21 cellular contexts compared by ENCODE assay signal in the genomic region with DNA sequence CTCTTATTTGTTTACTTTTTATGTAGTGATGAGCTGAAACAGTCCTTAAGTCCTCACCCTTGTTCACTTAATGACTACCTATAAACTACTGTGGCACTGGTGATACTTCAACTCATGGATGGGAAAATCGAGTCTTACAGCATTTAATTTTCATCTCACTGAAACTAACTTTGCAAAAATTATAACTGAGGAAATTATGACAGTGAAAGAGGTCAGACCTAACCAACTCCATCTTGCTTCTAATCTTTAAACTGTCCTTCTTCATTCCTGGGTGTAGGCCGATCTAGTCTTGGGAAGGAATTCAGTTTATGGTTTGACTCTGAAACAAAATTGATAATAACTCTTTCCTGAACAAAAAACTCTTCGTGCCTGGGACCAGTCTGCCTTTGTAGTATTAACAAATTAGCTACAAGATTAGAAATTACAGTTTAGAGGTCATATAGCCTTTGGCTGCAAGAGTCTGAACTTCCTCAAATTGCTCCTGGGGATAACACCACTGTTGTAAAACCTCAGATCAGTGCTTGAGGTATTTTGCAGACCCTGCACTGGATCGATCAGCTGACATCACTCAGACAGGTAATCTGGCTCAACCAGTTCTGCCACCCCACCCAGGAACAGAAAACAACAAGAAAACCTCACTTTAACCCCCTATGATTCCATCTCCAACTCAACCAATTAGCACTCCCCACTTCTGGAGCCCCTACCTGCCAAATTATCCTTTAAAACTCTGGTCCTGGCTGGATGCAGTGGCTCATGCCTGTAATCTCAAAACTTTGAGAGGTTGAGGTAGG.
A peak's percentile ranks its signal among the peaks of the same experiment; 100 is the strongest.
DNase-seq lines count a peak whose midpoint lies in the region; ATAC-seq, FAIRE-seq and TF ChIP-seq lines count a peak whose summit lies in the region.
"Had no signal": no experiment of that assay in that cellular context is flagged by ENCODE, and none has a peak within 500 bp of the region (broad histone marks: within the 10 kb centered on the region; RNA-seq: fewer than 3 reads in every experiment).

No MANE protein-coding gene starts in this region.

- FAIRE-seq in H1 (lab: Jason Lieb, UNC) = peak; percentile 19
- FAIRE-seq: HTR-8/SVneo, small intestine had no signal

- H3K79me1 ChIP-seq in H1 (ENCODE audit: low read depth, low read length) = no peaks in the 10 kb centered on the region

- H3K4ac ChIP-seq in H1 (replicated peaks; ENCODE audit: insufficient read length, low read depth, low read length) = no peak overlapping the region

- H3K27ac Mint-ChIP-seq in effector memory CD8-positive, alpha-beta T cell = no peak overlapping the region
- H3K27ac Mint-ChIP-seq: natural killer cell treated with Interleukin-12 subunit alpha and Interleukin-12 subunit beta and Interleukin-15 and Interleukin-18, amount 100 ng/mL, for 72 hours had no signal

- TF ChIP-seq CTCF in H1 (IDR thresholded peaks at IDR 0.05; ENCODE audit: control extremely low read depth in 1 of 3, insufficient read depth in 1 of 3, low read depth in 1 of 3, low read length in 3 of 3) (no peak), smooth muscle cell (IDR thresholded peaks at IDR 0.05; ENCODE audit: borderline replicate concordance, insufficient read depth, poor library complexity, severe bottlenecking) (no peak), right atrium auricular region (IDR thresholded peaks at IDR 0.05) (no peak)

- no peak overlapping the region for H3K23ac ChIP-seq in H1 (ENCODE audit: insufficient read length)

- H2BK12ac ChIP-seq in H1 (ENCODE audit: low read depth, low read length) = no peak overlapping the region

- no peak overlapping the region for H4K91ac ChIP-seq in H1 (replicated peaks; ENCODE audit: insufficient read length, low read length)

- no peaks in the 10 kb centered on the region for H3F3A ChIP-seq in smooth muscle cell (ENCODE audit: low read depth)

- H3K9ac ChIP-seq in H1 (replicated peaks in 1 of 4; ENCODE audit: extremely low read depth in 1 of 4, low read depth in 3 of 4, low read length in 3 of 4) = no peak overlapping the region
- peak overlapping the region; percentile 80 for H3K9ac ChIP-seq in smooth muscle cell (ENCODE audit: low read depth)

- no peak overlapping the region for H2BK5ac ChIP-seq in H1 (ENCODE audit: low read depth, low read length)

- no peak for TF ChIP-seq EP300 in H1 (IDR thresholded peaks at IDR 0.05; ENCODE audit: borderline replicate concordance in 1 of 2, low read depth in 2 of 2, low read length in 2 of 2)

- DNase-seq in DMS153 (lab: John Stamatoyannopoulos, UW) = peak; percentile 0
- no peak for DNase-seq in DMS153 treated with DMSO at 0.1 percent for 48 hours (lab: John Stamatoyannopoulos, UW; ENCODE audit: unreplicated experiment)
- peak; percentile 68 for DNase-seq in NCI-H748 (lab: John Stamatoyannopoulos, UW; ENCODE audit: unreplicated experiment)
- DNase-seq in H1 (ENCODE audit: low read depth in 1 of 2, low spot score in 2 of 2) = no peak
- DNase-seq in smooth muscle cell (lab: John Stamatoyannopoulos, UW; ENCODE audit: unreplicated experiment) = no peak
- no peak for DNase-seq in effector memory CD8-positive, alpha-beta T cell
- DNase-seq in activated CD4-positive, CD25-positive, alpha-beta regulatory T cell (lab: John Stamatoyannopoulos, UW) = no peak
- DNase-seq in right atrium auricular region (ENCODE audit: low spot score) = no peak
- DNase-seq: activated CD4-positive, alpha-beta T cell treated with anti-CD3 and anti-CD28 coated beads for 48 hours; amygdala; BE2C; effector CD4-positive, alpha-beta T cell; heart left ventricle; NCI-H187; NCI-H446; SJCRH30; small intestine; stimulated activated CD4-positive, alpha-beta T cell treated with anti-CD3 and anti-CD28 coated beads, Interleukin-4, amount 100 ng/mL, for 24 hours had no signal

- H3K14ac ChIP-seq in H1 (ENCODE audit: insufficient read length) = no peak overlapping the region

- CTCF ChIA-PET in H1 (lab: Charles Lee; ENCODE audit: partially characterized antibody) = interaction anchor here (1.5 kb wide), 1 partner anchor 87 kb away, joined by 3 read pairs; no protein-coding TSS in a partner anchor

- no peaks in the 10 kb centered on the region for H3K79me2 ChIP-seq in H1 (ENCODE audit: control insufficient read depth in 1 of 2, insufficient read depth in 2 of 2, low read length in 2 of 2)
- no peaks in the 10 kb centered on the region for H3K79me2 ChIP-seq in smooth muscle cell (ENCODE audit: low read depth)

- no peak overlapping the region; a peak in 1 of 4 replicates for H3K4me2 ChIP-seq in H1 (ENCODE audit: insufficient read depth in 1 of 2, low read depth in 2 of 2, low read length in 2 of 2)
- no peak overlapping the region for H3K4me2 ChIP-seq in smooth muscle cell

- H3K4me1 ChIP-seq in H1 (replicated peaks in 1 of 4; ENCODE audit: control insufficient read depth in 3 of 4, insufficient read depth in 4 of 4, low read length in 3 of 4) = peaks cover 0 to 2% (median 0%) of the 10 kb centered on the region in 4 experiments; a peak in 1 of 7 replicates
- peaks cover 10% of the 10 kb centered on the region for H3K4me1 ChIP-seq in smooth muscle cell (ENCODE audit: low read depth)
- H3K4me1 ChIP-seq in right atrium auricular region = no peaks in the 10 kb centered on the region
- H3K4me1 ChIP-seq: BE2C, heart left ventricle, SJCRH30 had no signal

- TF ChIP-seq POLR2A in H1 (IDR thresholded peaks at IDR 0.05; ENCODE audit: control extremely low read depth in 1 of 2, low read depth in 2 of 2, low read length in 2 of 2) = no peak

- no peak overlapping the region for H3K18ac ChIP-seq in H1 (ENCODE audit: extremely low read depth, low read length)

- ATAC-seq in effector memory CD8-positive, alpha-beta T cell (replicated peaks) = no peak
- ATAC-seq: heart left ventricle; natural killer cell treated with Interleukin-12 subunit alpha and Interleukin-12 subunit beta and Interleukin-15 and Interleukin-18, amount 100 ng/mL, for 72 hours had no signal

- TF ChIP-seq RAD21 in H1 (IDR thresholded peaks at IDR 0.05 in 1 of 2, conservative IDR thresholded peaks at IDR 0.05 in 1 of 2; ENCODE audit: low read depth in 2 of 2, low read length in 2 of 2) = no peak

- H3K56ac ChIP-seq in H1 (replicated peaks; ENCODE audit: insufficient read length, low read depth, low read length) = no peak overlapping the region

- H3K27me3 ChIP-seq in H1 (replicated peaks in 1 of 4; ENCODE audit: control insufficient read depth in 3 of 4, extremely low read depth in 1 of 4, insufficient read depth in 3 of 4, low read length in 3 of 4) (no peaks in the 10 kb centered on the region), smooth muscle cell (ENCODE audit: low read depth) (no peaks in the 10 kb centered on the region), right atrium auricular region (no peaks in the 10 kb centered on the region)
- H3K27me3 ChIP-seq: BE2C, heart left ventricle, SJCRH30 had no signal

- H3K23me2 ChIP-seq in H1 (ENCODE audit: low read depth, low read length) = no peaks in the 10 kb centered on the region

- peaks cover 0 to 3% of the 10 kb centered on the region in 2 donors for H3K9me3 Mint-ChIP-seq in effector memory CD8-positive, alpha-beta T cell

- H3K4me3 Mint-ChIP-seq in effector memory CD8-positive, alpha-beta T cell = no peak overlapping the region
- H3K4me3 Mint-ChIP-seq: natural killer cell treated with Interleukin-12 subunit alpha and Interleukin-12 subunit beta and Interleukin-15 and Interleukin-18, amount 100 ng/mL, for 72 hours had no signal

- H2AK5ac ChIP-seq in H1 (ENCODE audit: low read depth, low read length) = no peak overlapping the region

- H3K4me1 Mint-ChIP-seq in effector memory CD8-positive, alpha-beta T cell (ENCODE audit: low read depth in 2 of 2) = no peaks in the 10 kb centered on the region

- H4K8ac ChIP-seq in H1 (ENCODE audit: extremely low read depth, insufficient read depth, low read length) = no peak overlapping the region

- H2BK20ac ChIP-seq in H1 (ENCODE audit: low read length) = no peak overlapping the region

- WGBS in H1 (ENCODE audit: extremely low coverage in 1 of 2, insufficient coverage in 1 of 2, insufficient read length in 1 of 2, insufficient replicate concordance in 2 of 2, low coverage in 1 of 2, low lambda C conversion rate in 2 of 2, missing lambda C conversion rate in 1 of 2), 2 experiments = 74% methylated on average over 4 of the region's 4 CpGs; no CpG with 5 or more reads in 1 of the 2 experiments
- WGBS in smooth muscle cell (ENCODE audit: low lambda C conversion rate) = 60% methylated on average over 4 of the region's 4 CpGs

- no peak overlapping the region for H2AFZ ChIP-seq in H1 (ENCODE audit: low read length)
- peak overlapping the region; percentile 39 for H2AFZ ChIP-seq in smooth muscle cell (ENCODE audit: low read depth)

- H3K36me3 Mint-ChIP-seq in effector memory CD8-positive, alpha-beta T cell (ENCODE audit: insufficient read depth) = no peaks in the 10 kb centered on the region
- H3K36me3 Mint-ChIP-seq: natural killer cell treated with Interleukin-12 subunit alpha and Interleukin-12 subunit beta and Interleukin-15 and Interleukin-18, amount 100 ng/mL, for 72 hours had no signal

- H4K20me1 ChIP-seq in H1 (replicated peaks in 1 of 2; ENCODE audit: control insufficient read depth in 1 of 2, insufficient read depth in 2 of 2, low read length in 2 of 2) (no peaks in the 10 kb centered on the region), smooth muscle cell (ENCODE audit: low read depth) (no peaks in the 10 kb centered on the region)

- H3K27me3 Mint-ChIP-seq in effector memory CD8-positive, alpha-beta T cell = no peaks in the 10 kb centered on the region
- H3K27me3 Mint-ChIP-seq: natural killer cell treated with Interleukin-12 subunit alpha and Interleukin-12 subunit beta and Interleukin-15 and Interleukin-18, amount 100 ng/mL, for 72 hours had no signal

- H3K9me3 ChIP-seq in H1 (ENCODE audit: insufficient read depth in 2 of 2, low read depth in 1 of 2, low read length in 1 of 2) = no peaks in the 10 kb centered on the region
- H3K9me3 ChIP-seq in smooth muscle cell (replicated peaks; ENCODE audit: low read depth) = no peaks in the 10 kb centered on the region
- peaks cover 0 to 6% of the 10 kb centered on the region in 2 donors for H3K9me3 ChIP-seq in right atrium auricular region
- H3K9me3 ChIP-seq: BE2C, heart left ventricle, SJCRH30 had no signal

- H2BK15ac ChIP-seq in H1 (ENCODE audit: low read length) = no peak overlapping the region

- POLR2A ChIA-PET in H1 (lab: Charles Lee; ENCODE audit: partially characterized antibody) = no interaction called here

- H2BK120ac ChIP-seq in H1 (replicated peaks; ENCODE audit: low read depth, low read length) = peak overlapping the region; percentile 78

- H3K4me3 ChIP-seq in H1 (ENCODE audit: extremely low read depth in 1 of 4, insufficient read depth in 2 of 4, low read depth in 3 of 4, low read length in 4 of 4) (no peak overlapping the region), smooth muscle cell (no peak overlapping the region), right atrium auricular region (no peak overlapping the region)
- H3K4me3 ChIP-seq: heart left ventricle, SJCRH30 had no signal

- H4K5ac ChIP-seq in H1 (ENCODE audit: insufficient read length, low read depth, low read length) = no peak overlapping the region

- no peak overlapping the region for H3K27ac ChIP-seq in H1 (ENCODE audit: low read depth, low read length)
- H3K27ac ChIP-seq in smooth muscle cell (ENCODE audit: low read depth) = peak overlapping the region; percentile 95
- no peak overlapping the region for H3K27ac ChIP-seq in right atrium auricular region
- H3K27ac ChIP-seq: 22Rv1, heart left ventricle, SJCRH30 had no signal

- H3K36me3 ChIP-seq in H1 (ENCODE audit: control insufficient read depth in 2 of 4, insufficient read depth in 4 of 4, low read length in 3 of 4) (no peaks in the 10 kb centered on the region), smooth muscle cell (ENCODE audit: low read depth) (no peaks in the 10 kb centered on the region), right atrium auricular region (no peaks in the 10 kb centered on the region)
- H3K36me3 ChIP-seq: BE2C, heart left ventricle, SJCRH30 had no signal

Comparison
In these comparisons a context has a peak if more than half of its experiments do, and no peak if none do; other contexts are left out.
1. DNase-seq: peak in DMS153 (single experiment) and NCI-H748 (single experiment); none in DMS153 treated with DMSO at 0.1 percent for 48 hours (single experiment), H1 (0 of 2), smooth muscle cell (single experiment), effector memory CD8-positive, alpha-beta T cell (0 of 3), activated CD4-positive, CD25-positive, alpha-beta regulatory T cell (0 of 4) and right atrium auricular region (single experiment).